Comparison of ENCODE assay signal across 11 cellular contexts in the genomic region with DNA sequence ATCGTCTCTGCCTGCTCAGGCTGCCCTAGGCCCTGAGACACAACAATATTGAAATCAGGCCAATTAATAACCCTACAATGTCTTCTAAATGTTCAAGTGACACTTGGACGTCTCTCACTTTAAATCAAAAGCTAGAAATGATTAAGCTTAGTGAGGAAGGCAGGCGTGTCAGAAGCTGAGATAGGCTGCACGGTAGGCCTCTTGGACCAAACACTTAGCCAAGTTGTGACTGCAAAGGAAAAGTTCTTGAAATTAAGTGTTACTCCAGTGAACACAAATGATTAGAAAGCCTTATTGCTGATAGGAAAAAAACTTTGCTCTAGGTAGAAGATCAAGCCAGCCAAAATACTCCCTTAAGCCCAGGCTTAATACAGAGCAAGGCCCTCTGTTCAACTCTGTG. TPM values are rescaled to one million over a fixed set of nuclear protein-coding genes. Genes with fewer than 3 reads are reported as not detected.
A peak's percentile ranks its signal among the peaks of the same experiment; 100 is the strongest.
DNase-seq lines count a peak whose midpoint lies in the region; ATAC-seq and TF ChIP-seq lines count a peak whose summit lies in the region.
"Had no signal": no experiment of that assay in that cellular context is flagged by ENCODE, and none has a peak within 500 bp of the region (broad histone marks: within the 10 kb centered on the region; RNA-seq: fewer than 3 reads in every experiment).

No MANE protein-coding gene starts in this region.

- peaks cover 4% of the 10 kb centered on the region for H3K36me3 Mint-ChIP-seq in activated naive CD4-positive, alpha-beta T cell treated with anti-CD3 and anti-CD28 coated beads, Interleukin-2, amount 50 U/mL, for 24 hours
- peaks cover 20 to 22% of the 10 kb centered on the region in 2 donors for H3K36me3 Mint-ChIP-seq in activated naive CD4-positive, alpha-beta T cell treated with anti-CD3 and anti-CD28 coated beads, Interleukin-2, amount 50 U/mL, for 72 hours
- peaks cover 22% of the 10 kb centered on the region for H3K36me3 Mint-ChIP-seq in activated T-helper 2 cell treated with anti-CD3 and anti-CD28 coated beads, Interferon-gamma antibody, Interleukin-2, Interleukin-4, amounts not matched to agents 10 μg/mL and 5 μg/mL and 100 μg/mL, durations not matched to agents 14 hours and 24 hours and 36 hours (ENCODE audit: low read depth)

- 44 to 60% methylated on average over 1 to 4 of the region's 4 CpGs for WGBS in transverse colon (ENCODE audit: low coverage in 1 of 2), 2 donors

- TF ChIP-seq EP300 in transverse colon (IDR thresholded peaks at IDR 0.05; ENCODE audit: low read depth): no peak

- H3K27me3 Mint-ChIP-seq in activated naive CD4-positive, alpha-beta T cell treated with anti-CD3 and anti-CD28 coated beads, Interleukin-2, amount 50 U/mL, for 24 hours: no peaks in the 10 kb centered on the region
- H3K27me3 Mint-ChIP-seq in activated T-helper 2 cell treated with anti-CD3 and anti-CD28 coated beads, Interferon-gamma antibody, Interleukin-2, Interleukin-4, amounts not matched to agents 10 μg/mL and 5 μg/mL and 100 μg/mL, durations not matched to agents 14 hours and 24 hours and 36 hours (ENCODE audit: low read depth): peaks cover 9% of the 10 kb centered on the region

- H3K27ac Mint-ChIP-seq in activated naive CD4-positive, alpha-beta T cell treated with anti-CD3 and anti-CD28 coated beads, Interleukin-2, amount 50 U/mL, for 24 hours: peak overlapping the region; percentile 80
- H3K27ac Mint-ChIP-seq in activated naive CD4-positive, alpha-beta T cell treated with anti-CD3 and anti-CD28 coated beads, Interleukin-2, amount 50 U/mL, for 72 hours: no peak overlapping the region
- no peak overlapping the region for H3K27ac Mint-ChIP-seq in activated T-helper 2 cell treated with anti-CD3 and anti-CD28 coated beads, Interferon-gamma antibody, Interleukin-2, Interleukin-4, amounts not matched to agents 10 μg/mL and 5 μg/mL and 100 μg/mL, durations not matched to agents 14 hours and 24 hours and 36 hours

- no peaks in the 10 kb centered on the region for H3K36me3 ChIP-seq in transverse colon

- H3K27ac ChIP-seq in transverse colon: peak overlapping the region in 3 of 4 donors; percentile 15 to 95 (median 36)

- TF ChIP-seq CTCF in transverse colon (IDR thresholded peaks at IDR 0.05): no peak

- H3K9me3 ChIP-seq in transverse colon: no peaks in the 10 kb centered on the region

- in situ Hi-C loops in transverse colon (cut with MboI; ENCODE audit: low pct_ligation_motif_present in 1 of 4, low pct_unique_long_range_greater_than_20kb in 1 of 4, low sequenced_read_pairs in 3 of 4): no loop called here

- H3K4me1 ChIP-seq in transverse colon: peaks cover 5 to 46% (median 17%) of the 10 kb centered on the region in 4 donors

- no peak for ATAC-seq in activated naive CD4-positive, alpha-beta T cell treated with anti-CD3 and anti-CD28 coated beads, Interleukin-2, amount 50 U/mL, for 72 hours
- ATAC-seq in GM21717 (IDR thresholded peaks at IDR 0.05; ENCODE audit: unreplicated experiment): no peak

- no peak for TF ChIP-seq POLR2A in transverse colon (IDR thresholded peaks at IDR 0.05)

- no peaks in the 10 kb centered on the region for H3K27me3 ChIP-seq in transverse colon

- no peaks in the 10 kb centered on the region for H3K9me3 Mint-ChIP-seq in activated naive CD4-positive, alpha-beta T cell treated with anti-CD3 and anti-CD28 coated beads, Interleukin-2, amount 50 U/mL, for 24 hours
- no peaks in the 10 kb centered on the region for H3K9me3 Mint-ChIP-seq in activated naive CD4-positive, alpha-beta T cell treated with anti-CD3 and anti-CD28 coated beads, Interleukin-2, amount 50 U/mL, for 72 hours
- H3K9me3 Mint-ChIP-seq in activated T-helper 2 cell treated with anti-CD3 and anti-CD28 coated beads, Interferon-gamma antibody, Interleukin-2, Interleukin-4, amounts not matched to agents 10 μg/mL and 5 μg/mL and 100 μg/mL, durations not matched to agents 14 hours and 24 hours and 36 hours: no peaks in the 10 kb centered on the region

- DNase-seq in activated naive CD4-positive, alpha-beta T cell treated with anti-CD3 and anti-CD28 coated beads, Interleukin-2, amount 50 U/mL, for 72 hours (ENCODE audit: low spot score in 2 of 2): no peak
- DNase-seq in activated T-helper 2 cell treated with anti-CD3 and anti-CD28 coated beads, Interferon-gamma antibody, Interleukin-2, Interleukin-4, amounts not matched to agents 10 μg/mL and 5 μg/mL and 100 μg/mL, durations not matched to agents 14 hours and 24 hours and 36 hours (ENCODE audit: low spot score): no peak
- DNase-seq in medulla oblongata (ENCODE audit: extremely low spot score): peak; percentile 38
- no peak for DNase-seq in transverse colon
- DNase-seq in DMS153 treated with DMSO at 0.1 percent for 48 hours (lab: John Stamatoyannopoulos, UW; ENCODE audit: unreplicated experiment): no peak
- no peak for DNase-seq in NCI-H187 treated with DMSO at 0.1 percent for 48 hours (lab: John Stamatoyannopoulos, UW)
- DNase-seq: foreskin fibroblast, H7, nucleus accumbens had no signal

- peak overlapping the region in 1 of 4 donors; percentile 7 for H3K4me3 ChIP-seq in transverse colon

- H3K4me3 Mint-ChIP-seq in activated naive CD4-positive, alpha-beta T cell treated with anti-CD3 and anti-CD28 coated beads, Interleukin-2, amount 50 U/mL, for 24 hours: peak overlapping the region; percentile 97
- peak overlapping the region; percentile 90 for H3K4me3 Mint-ChIP-seq in activated T-helper 2 cell treated with anti-CD3 and anti-CD28 coated beads, Interferon-gamma antibody, Interleukin-2, Interleukin-4, amounts not matched to agents 10 μg/mL and 5 μg/mL and 100 μg/mL, durations not matched to agents 14 hours and 24 hours and 36 hours (ENCODE audit: low read depth)

- peaks cover 52% of the 10 kb centered on the region for H3K4me1 Mint-ChIP-seq in activated naive CD4-positive, alpha-beta T cell treated with anti-CD3 and anti-CD28 coated beads, Interleukin-2, amount 50 U/mL, for 24 hours
- H3K4me1 Mint-ChIP-seq in activated T-helper 2 cell treated with anti-CD3 and anti-CD28 coated beads, Interferon-gamma antibody, Interleukin-2, Interleukin-4, amounts not matched to agents 10 μg/mL and 5 μg/mL and 100 μg/mL, durations not matched to agents 14 hours and 24 hours and 36 hours (ENCODE audit: low read depth): peaks cover 32% of the 10 kb centered on the region

- intact Hi-C loops in activated T-helper 2 cell treated with anti-CD3 and anti-CD28 coated beads, Interferon-gamma antibody, Interleukin-2, Interleukin-4, amounts not matched to agents 10 μg/mL and 5 μg/mL and 100 μg/mL, durations not matched to agents 14 hours and 24 hours and 36 hours (cut with micrococcal nuclease): loop anchor here (2.0 kb wide), 1 partner anchor 21 kb away; no protein-coding TSS in a partner anchor
- intact Hi-C loops in transverse colon (cut with DNase I; ENCODE audit: low total_unique reads): no loop called here

RNA-seq across cellular contexts. Expression of a gene that starts 2.2 kb away (rescaled TPM):
- 10 to 100 TPM; 22.3 to 23.2 TPM for total RNA-seq in activated naive CD4-positive, alpha-beta T cell treated with anti-CD3 and anti-CD28 coated beads, Interleukin-2, amount 50 U/mL, for 72 hours
- 20.2 and 24.4 TPM in 2 replicates for total RNA-seq in activated T-helper 2 cell treated with anti-CD3 and anti-CD28 coated beads, Interferon-gamma antibody, Interleukin-2, Interleukin-4, amounts not matched to agents 10 μg/mL and 5 μg/mL and 100 μg/mL, durations not matched to agents 14 hours and 24 hours and 36 hours
- 10 to 100 TPM in 3 of 4 donors, 1 to 10 TPM in 1; 10.0 to 20.2 (median 17.9) TPM for total RNA-seq in transverse colon

RNA-seq across cellular contexts. Expression of a gene that starts 45.3 kb away (rescaled TPM):
- total RNA-seq in activated naive CD4-positive, alpha-beta T cell treated with anti-CD3 and anti-CD28 coated beads, Interleukin-2, amount 50 U/mL, for 72 hours: 10 to 100 TPM; 24.9 to 35.8 TPM
- total RNA-seq in activated T-helper 2 cell treated with anti-CD3 and anti-CD28 coated beads, Interferon-gamma antibody, Interleukin-2, Interleukin-4, amounts not matched to agents 10 μg/mL and 5 μg/mL and 100 μg/mL, durations not matched to agents 14 hours and 24 hours and 36 hours: 20.8 and 23.9 TPM in 2 replicates
- total RNA-seq in transverse colon: 10 to 100 TPM in 2 of 4 donors, 1 to 10 TPM in 2; 3.0 to 13.5 (median 7.2) TPM
